16 cellular contexts compared by ENCODE assay signal in the genomic region with DNA sequence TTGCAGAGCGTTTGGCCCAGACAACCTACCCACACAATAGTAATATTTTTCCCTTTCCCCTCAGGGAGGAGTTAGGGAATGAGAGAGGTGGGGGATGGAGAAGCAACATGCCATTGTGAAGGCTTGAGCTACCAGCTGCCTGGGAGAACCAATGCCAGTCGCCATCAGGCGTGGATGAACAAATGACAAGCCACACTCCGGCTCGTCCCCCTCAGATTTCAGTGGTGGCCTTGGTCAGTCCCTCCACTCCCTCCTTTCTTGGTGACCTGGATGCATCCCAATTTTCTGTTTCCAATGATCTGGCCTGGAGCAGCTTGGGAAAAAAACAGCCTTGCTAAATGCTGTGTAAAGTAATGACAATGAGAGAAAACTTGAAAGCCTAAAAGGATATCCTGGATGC.
DNase-seq lines count a peak whose midpoint lies in the region; ATAC-seq and TF ChIP-seq lines count a peak whose summit lies in the region.
"Had no signal": no experiment of that assay in that cellular context is flagged by ENCODE, and none has a peak within 500 bp of the region (broad histone marks: within the 10 kb centered on the region; RNA-seq: fewer than 3 reads in every experiment).

No MANE protein-coding gene starts in this region.

- WGBS in heart right ventricle, 2 donors = 87% methylated on average over 5 of the region's 5 CpGs

- no peaks in the 10 kb centered on the region for H3K9me3 ChIP-seq in CD4-positive, CD25-positive, alpha-beta regulatory T cell (ENCODE audit: control insufficient read depth in 2 of 2, low read length in 2 of 2)
- H3K9me3 ChIP-seq in heart right ventricle (no peaks in the 10 kb centered on the region), upper lobe of right lung (no peaks in the 10 kb centered on the region)
- H3K9me3 ChIP-seq: Caco-2, SJSA1 had no signal

- H3K9me3 Mint-ChIP-seq in CD4-positive, CD25-positive, alpha-beta regulatory T cell = peaks cover 0 to 2% (median 0%) of the 10 kb centered on the region in 7 donors
- H3K9me3 Mint-ChIP-seq in T-cell (peaks cover 2 to 9% (median 9%) of the 10 kb centered on the region in 3 donors), immature natural killer cell (peaks cover 0 to 16% (median 5%) of the 10 kb centered on the region in 6 donors)
- peaks cover 0 to 11% of the 10 kb centered on the region in 2 donors for H3K9me3 Mint-ChIP-seq in effector memory CD8-positive, alpha-beta T cell
- H3K9me3 Mint-ChIP-seq: IgD-negative memory B cell had no signal

- intact Hi-C loops in heart right ventricle (cut with DNase I) (no loop called here), upper lobe of right lung (cut with DNase I) (no loop called here)

- peak overlapping the region in 1 of 4 donors; percentile 92 for H3K4me3 Mint-ChIP-seq in CD4-positive, CD25-positive, alpha-beta regulatory T cell
- H3K4me3 Mint-ChIP-seq in T-cell = no peak overlapping the region
- H3K4me3 Mint-ChIP-seq in effector memory CD8-positive, alpha-beta T cell = no peak overlapping the region
- H3K4me3 Mint-ChIP-seq in immature natural killer cell = no peak overlapping the region

- H3K27me3 ChIP-seq in CD4-positive, CD25-positive, alpha-beta regulatory T cell (ENCODE audit: control insufficient read depth, insufficient read depth, low read length) = no peaks in the 10 kb centered on the region
- no peaks in the 10 kb centered on the region for H3K27me3 ChIP-seq in heart right ventricle
- H3K27me3 ChIP-seq in upper lobe of right lung = no peaks in the 10 kb centered on the region

- H3K36me3 ChIP-seq in CD4-positive, CD25-positive, alpha-beta regulatory T cell (ENCODE audit: control insufficient read depth, insufficient read depth, low read length) = no peaks in the 10 kb centered on the region
- H3K36me3 ChIP-seq in heart right ventricle (peaks cover 0 to 14% (median 5%) of the 10 kb centered on the region in 9 donors), upper lobe of right lung (no peaks in the 10 kb centered on the region)
- H3K36me3 ChIP-seq: SJSA1 had no signal

- POLR2A ChIA-PET in T-cell (lab: Charles Lee) = interaction anchor here in 1 of 2 donors (0.6 kb wide), 1 partner anchor 25 kb away, joined by 3 read pairs; no protein-coding TSS in a partner anchor

- peak; percentile 27 for DNase-seq in Ammon's horn (ENCODE audit: low spot score)
- DNase-seq in CD4-positive, CD25-positive, alpha-beta regulatory T cell = no peak
- no peak for DNase-seq in T-cell
- no peak for DNase-seq in effector memory CD8-positive, alpha-beta T cell
- DNase-seq in heart right ventricle = no peak
- DNase-seq in upper lobe of right lung = no peak
- no peak for DNase-seq in immature natural killer cell
- DNase-seq: Caco-2, GF-D8, H7, Karpas-422 had no signal

- no peak overlapping the region for H3K4me3 ChIP-seq in CD4-positive, CD25-positive, alpha-beta regulatory T cell (ENCODE audit: low read depth, low read length)
- H3K4me3 ChIP-seq in heart right ventricle = no peak overlapping the region
- H3K4me3 ChIP-seq in upper lobe of right lung = no peak overlapping the region
- H3K4me3 ChIP-seq: SJSA1 had no signal

- peak overlapping the region; percentile 86 to 92 (median 87) for H3K27ac Mint-ChIP-seq in CD4-positive, CD25-positive, alpha-beta regulatory T cell
- peak overlapping the region; percentile 31 to 40 for H3K27ac Mint-ChIP-seq in T-cell
- H3K27ac Mint-ChIP-seq in effector memory CD8-positive, alpha-beta T cell = peak overlapping the region; percentile 21 to 68
- H3K27ac Mint-ChIP-seq in immature natural killer cell = peak overlapping the region in 1 of 6 donors; percentile 96
- H3K27ac Mint-ChIP-seq: IgD-negative memory B cell had no signal

- no peaks in the 10 kb centered on the region for H3K27me3 Mint-ChIP-seq in CD4-positive, CD25-positive, alpha-beta regulatory T cell
- no peaks in the 10 kb centered on the region for H3K27me3 Mint-ChIP-seq in T-cell
- no peaks in the 10 kb centered on the region for H3K27me3 Mint-ChIP-seq in effector memory CD8-positive, alpha-beta T cell
- peaks cover 11 to 24% (median 18%) of the 10 kb centered on the region in 3 donors for H3K27me3 Mint-ChIP-seq in immature natural killer cell (ENCODE audit: low read depth in 3 of 3)
- H3K27me3 Mint-ChIP-seq: IgD-negative memory B cell had no signal

- ATAC-seq in CD4-positive, CD25-positive, alpha-beta regulatory T cell (ENCODE audit: low read depth in 2 of 2) = no peak
- ATAC-seq in T-cell (replicated peaks in 1 of 4) (no peak), heart right ventricle (no peak), upper lobe of right lung (no peak)
- no peak for ATAC-seq in effector memory CD8-positive, alpha-beta T cell (replicated peaks)
- ATAC-seq: Panc1 had no signal

- TF ChIP-seq CTCF in heart right ventricle (IDR thresholded peaks at IDR 0.05) (no peak), upper lobe of right lung (IDR thresholded peaks at IDR 0.05) (no peak)

- peaks cover 6% of the 10 kb centered on the region for H3K36me3 Mint-ChIP-seq in CD4-positive, CD25-positive, alpha-beta regulatory T cell
- H3K36me3 Mint-ChIP-seq in T-cell = no peaks in the 10 kb centered on the region
- H3K36me3 Mint-ChIP-seq in effector memory CD8-positive, alpha-beta T cell (ENCODE audit: insufficient read depth) = peaks cover 15% of the 10 kb centered on the region
- H3K36me3 Mint-ChIP-seq in immature natural killer cell = peaks cover 0 to 2% (median 0%) of the 10 kb centered on the region in 3 donors

- CTCF ChIA-PET in T-cell (lab: Charles Lee) = no interaction called here

- peaks cover 33% of the 10 kb centered on the region for H3K4me1 ChIP-seq in CD4-positive, CD25-positive, alpha-beta regulatory T cell (ENCODE audit: control insufficient read depth, insufficient read depth, low read length, poor library complexity, severe bottlenecking)
- H3K4me1 ChIP-seq in heart right ventricle = peaks cover 0 to 35% (median 11%) of the 10 kb centered on the region in 9 donors
- H3K4me1 ChIP-seq in upper lobe of right lung = no peaks in the 10 kb centered on the region
- H3K4me1 ChIP-seq: Caco-2, SJSA1 had no signal

- peaks cover 32 to 80% (median 44%) of the 10 kb centered on the region in 4 donors for H3K4me1 Mint-ChIP-seq in CD4-positive, CD25-positive, alpha-beta regulatory T cell
- H3K4me1 Mint-ChIP-seq in T-cell = peaks cover 39 to 57% (median 41%) of the 10 kb centered on the region in 3 donors
- H3K4me1 Mint-ChIP-seq in effector memory CD8-positive, alpha-beta T cell (ENCODE audit: low read depth in 2 of 2) = peaks cover 16 to 38% of the 10 kb centered on the region in 2 donors
- H3K4me1 Mint-ChIP-seq in immature natural killer cell = peaks cover 61 to 81% of the 10 kb centered on the region in 2 donors

- no peak overlapping the region for H3K27ac ChIP-seq in CD4-positive, CD25-positive, alpha-beta regulatory T cell (ENCODE audit: insufficient read depth, low read length, poor library complexity, severe bottlenecking)
- H3K27ac ChIP-seq in heart right ventricle = no peak overlapping the region
- no peak overlapping the region for H3K27ac ChIP-seq in upper lobe of right lung
- H3K27ac ChIP-seq: C4-2B, HL-60, SJSA1 had no signal
